ENCODE assay signal across 25 cellular contexts in the genomic region with DNA sequence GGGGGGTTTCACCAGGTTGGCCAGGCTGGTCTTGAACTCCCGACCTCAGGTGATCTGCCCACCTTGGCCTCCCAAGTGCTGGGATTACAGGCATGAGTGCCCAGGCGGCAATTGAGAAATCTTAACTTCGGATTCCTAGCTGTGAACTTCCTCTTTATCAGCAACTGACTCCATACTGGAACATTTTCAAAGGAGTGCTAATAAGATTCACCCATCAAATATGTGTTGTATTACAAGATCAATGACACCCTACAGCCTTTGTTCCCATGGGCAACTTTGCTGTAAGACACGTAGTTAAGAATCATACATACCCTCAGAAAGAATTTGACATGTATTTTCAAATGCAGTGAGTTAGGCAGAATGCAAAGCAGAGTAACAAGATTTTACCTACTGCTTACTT. TPM values are rescaled to one million over a fixed set of nuclear protein-coding genes. Genes with fewer than 3 reads are reported as not detected.
DNase-seq lines count a peak whose midpoint lies in the region; ATAC-seq and TF ChIP-seq lines count a peak whose summit lies in the region.
"Had no signal": no experiment of that assay in that cellular context is flagged by ENCODE, and none has a peak within 500 bp of the region (broad histone marks: within the 10 kb centered on the region; RNA-seq: fewer than 3 reads in every experiment).

No MANE protein-coding gene starts in this region.

- no peaks in the 10 kb centered on the region for H4K20me1 ChIP-seq in GM23248 (ENCODE audit: insufficient read depth)

- H3K4me2 ChIP-seq in GM23248 (ENCODE audit: unreplicated experiment): no peak overlapping the region
- H3K4me2 ChIP-seq: GM23338 had no signal

- H2AFZ ChIP-seq in GM23248: no peak overlapping the region
- H2AFZ ChIP-seq: GM23338 had no signal

- H3K9me2 ChIP-seq in GM23248 (ENCODE audit: insufficient read depth): no peaks in the 10 kb centered on the region

- H3K4me3 ChIP-seq in GM23248: no peak overlapping the region
- no peak overlapping the region for H3K4me3 ChIP-seq in RWPE2 (ENCODE audit: severe bottlenecking)
- H3K4me3 ChIP-seq in choroid plexus epithelial cell (ENCODE audit: low read depth, low read length): no peak overlapping the region
- H3K4me3 ChIP-seq in H7 (ENCODE audit: insufficient read depth, low read depth, low read length): no peak overlapping the region
- H3K4me3 ChIP-seq: GM23338 had no signal

- TF ChIP-seq CTCF in RWPE2 (IDR thresholded peaks at IDR 0.05; ENCODE audit: poor library complexity, severe bottlenecking) (no peak), choroid plexus epithelial cell (conservative IDR thresholded peaks at IDR 0.05; ENCODE audit: low read depth, low read length) (no peak)

- 79 to 89% methylated on average over 4 of the region's 4 CpGs for WGBS in GM23248 (ENCODE audit: low coverage in 1 of 2, low lambda C conversion rate in 2 of 2, missing lambda C conversion rate in 2 of 2), 2 experiments

- no peak overlapping the region for H3K9ac ChIP-seq in GM23248

- DNase-seq in GM23248: peak; percentile 26
- DNase-seq in RWPE2 (ENCODE audit: low spot score): no peak
- DNase-seq in choroid plexus epithelial cell (ENCODE audit: low read depth): peak; percentile 52
- DNase-seq in kidney tubule cell (ENCODE audit: low spot score): peak; percentile 13
- DNase-seq in DMS153 treated with DMSO at 0.1 percent for 48 hours (lab: John Stamatoyannopoulos, UW; ENCODE audit: unreplicated experiment): no peak
- DNase-seq in H7: no peak
- DNase-seq: BE2C; CD4-positive, CD25-positive, alpha-beta regulatory T cell; COR-L47; DND-41; KBM-7; NCI-H1092; NCI-H1436 treated with DMSO at 0.1 percent for 48 hours; NCI-H1930; NCI-H2227 treated with DMSO at 0.1 percent for 48 hours; NCI-H524; NCI-H774; NK-92 treated with Interleukin-12 subunit alpha and Interleukin-12 subunit beta, amount 100 ng/mL, for 24 hours had no signal

- H3K27ac ChIP-seq in GM23248 (no peak overlapping the region), RWPE2 (ENCODE audit: poor library complexity, severe bottlenecking) (peak overlapping the region; percentile 17)

- in situ Hi-C loops in GM23248 (cut with MboI): no loop called here

- H3K79me2 ChIP-seq in GM23248 (ENCODE audit: insufficient read depth): no peaks in the 10 kb centered on the region

- H3K4me1 ChIP-seq in GM23248 (ENCODE audit: insufficient read depth): peaks cover 14% of the 10 kb centered on the region
- peaks cover 39% of the 10 kb centered on the region for H3K4me1 ChIP-seq in RWPE2 (ENCODE audit: insufficient read depth, poor library complexity, severe bottlenecking)
- H3K4me1 ChIP-seq: BE2C had no signal

- peaks cover 18% of the 10 kb centered on the region; the same call in 1 of the 2 replicates for H3F3A ChIP-seq in GM23248 (ENCODE audit: insufficient read depth)

- no peaks in the 10 kb centered on the region for H3K27me3 ChIP-seq in GM23248 (replicated peaks; ENCODE audit: insufficient read depth)
- H3K27me3 ChIP-seq in RWPE2 (ENCODE audit: insufficient read depth, poor library complexity, severe bottlenecking): no peaks in the 10 kb centered on the region
- no peaks in the 10 kb centered on the region for H3K27me3 ChIP-seq in H7 (ENCODE audit: control insufficient read depth, insufficient read depth, low read length)
- H3K27me3 ChIP-seq: BE2C had no signal

- no peaks in the 10 kb centered on the region for H3K36me3 ChIP-seq in GM23248 (ENCODE audit: low read depth)
- H3K36me3 ChIP-seq in RWPE2 (ENCODE audit: low read depth): 0 out of 2 replicates have a peak, but pooled peaks cover 3% of the 10 kb centered on the region
- H3K36me3 ChIP-seq in H7 (replicated peaks; ENCODE audit: control insufficient read depth, insufficient read depth, low read length): no peaks in the 10 kb centered on the region
- H3K36me3 ChIP-seq: BE2C had no signal

- ATAC-seq in RWPE2 (ENCODE audit: low read depth) (peak; percentile 63), HG02981 (IDR thresholded peaks at IDR 0.05; ENCODE audit: unreplicated experiment) (no peak), GM21515 (IDR thresholded peaks at IDR 0.05; ENCODE audit: unreplicated experiment) (no peak)
- ATAC-seq: GM23338, HepG2, Panc1, SK-N-SH treated with all-trans-retinoic acid at 6 μM for 48 hours had no signal

- H3K9me3 ChIP-seq in GM23248 (ENCODE audit: low read depth) (no peaks in the 10 kb centered on the region), RWPE2 (ENCODE audit: severe bottlenecking) (no peaks in the 10 kb centered on the region)
- H3K9me3 ChIP-seq: BE2C had no signal

RNA-seq across cellular contexts. Expression of a gene that starts 23.1 kb away (rescaled TPM):
- not detected in 2 replicates for total RNA-seq in GM23248 (2014; rRNA removed; shearing (Covaris generic))
- polyA plus RNA-seq in GM23248 (2016; fragmentation: Nextera tagmentation; extraction: Ambion mirVana): not detected in 2 replicates
- not detected in 2 replicates for total RNA-seq in H7 (2014; rRNA removed; shearing (Covaris generic))
- total RNA-seq: CD4-positive, CD25-positive, alpha-beta regulatory T cell; G401; GM23338; HepG2 had no signal
- polyA plus RNA-seq: CD4-positive, CD25-positive, alpha-beta regulatory T cell; HepG2 had no signal

Comparison
In these comparisons a context has a peak if more than half of its experiments do, and no peak if none do; other contexts are left out.
1. DNase-seq: peak in GM23248 (single experiment), choroid plexus epithelial cell (single experiment) and kidney tubule cell (single experiment); none in RWPE2 (single experiment), DMS153 treated with DMSO at 0.1 percent for 48 hours (single experiment) and H7 (single experiment).